ENCODE assay signal across 22 cellular contexts in genomic region chr1:164694505-164694904, GRCh38.
"Had no signal": no experiment of that assay in that cellular context is flagged by ENCODE, and none has a peak within 500 bp of the region (broad histone marks: within the 10 kb centered on the region; RNA-seq: fewer than 3 reads in every experiment).

No MANE protein-coding gene starts in this region.

- ATAC-seq: effector memory CD8-positive, alpha-beta T cell; esophagus mucosa; gastroesophageal sphincter; heart left ventricle; left cardiac atrium; lower lobe of right lung; mucosa of descending colon had no signal

- H3K27me3 ChIP-seq: colonic mucosa, esophagus squamous epithelium, gastroesophageal sphincter, heart left ventricle had no signal

- DNase-seq: colonic mucosa; cortex of kidney; effector CD8-positive, alpha-beta T cell; effector memory CD8-positive, alpha-beta T cell; endodermal cell; erythroblast; esophagus squamous epithelium; foreskin fibroblast; foreskin melanocyte; heart left ventricle; hippocampal formation; left cardiac atrium; left ventricle myocardium inferior; lower lobe of right lung; mesenchymal stem cell; mucosa of descending colon had no signal

- H3K4me1 ChIP-seq: colonic mucosa, lower lobe of right lung had no signal

- H3K9me3 ChIP-seq: colonic mucosa, esophagus squamous epithelium, gastroesophageal sphincter, heart left ventricle, left ventricle myocardium inferior, lower lobe of right lung, mucosa of descending colon had no signal

- FAIRE-seq: endometrium, islet of Langerhans, keratinocyte had no signal

- H3K27ac ChIP-seq: colonic mucosa, epithelial cell of prostate, esophagus squamous epithelium, gastroesophageal sphincter, heart left ventricle, left ventricle myocardium inferior, lower lobe of right lung had no signal

- H3K4me3 ChIP-seq: colonic mucosa, esophagus squamous epithelium, gastroesophageal sphincter, heart left ventricle, left ventricle myocardium inferior, lower lobe of right lung, mucosa of descending colon had no signal

- H3K36me3 ChIP-seq: colonic mucosa, esophagus squamous epithelium, gastroesophageal sphincter, left ventricle myocardium inferior, lower lobe of right lung had no signal
